ENCODE assay signal across 8 cellular contexts in genomic region chr3:71057526-71057894, GRCh38.
DNase-seq lines count a peak whose midpoint lies in the region; ATAC-seq, FAIRE-seq and TF ChIP-seq lines count a peak whose summit lies in the region.

No MANE protein-coding gene starts in this region.

- no peaks in the 10 kb centered on the region for H3K9me3 ChIP-seq in pancreas
- H3K9me3 ChIP-seq in adrenal gland (replicated peaks in 1 of 3): no peaks in the 10 kb centered on the region

- TF ChIP-seq CTCF in pancreas (IDR thresholded peaks at IDR 0.05) (no peak), adrenal gland (IDR thresholded peaks at IDR 0.05) (no peak)

- intact Hi-C loops in pancreas (cut with DNase I): no loop called here
- intact Hi-C loops in adrenal gland (cut with DNase I): no loop called here

- H3K4me3 ChIP-seq in pancreas (no peak overlapping the region), adrenal gland (no peak overlapping the region)

- TF ChIP-seq POLR2A in adrenal gland (IDR thresholded peaks at IDR 0.05): no peak

- H3K4me1 ChIP-seq in pancreas (peaks cover 40 to 68% (median 62%) of the 10 kb centered on the region in 3 donors), adrenal gland (replicated peaks in 1 of 2) (peaks cover 4 to 19% of the 10 kb centered on the region in 2 donors)

- H3K27ac ChIP-seq in pancreas (peak overlapping the region in 1 of 4 donors; percentile 12), adrenal gland (no peak overlapping the region)

- H3K36me3 ChIP-seq in pancreas (no peaks in the 10 kb centered on the region), adrenal gland (replicated peaks in 1 of 2) (no peaks in the 10 kb centered on the region)

- peak; percentile 41 for DNase-seq in EL
- peak; percentile 77 for DNase-seq in NCI-H69 (lab: John Stamatoyannopoulos, UW)
- DNase-seq in dermis blood vessel endothelial cell: peak; percentile 40
- DNase-seq in pancreas: no peak
- no peak for DNase-seq in adrenal gland

- H3K27me3 ChIP-seq in pancreas (no peaks in the 10 kb centered on the region), adrenal gland (no peaks in the 10 kb centered on the region)

- 31 to 39% methylated on average over 4 of the region's 4 CpGs for WGBS in pancreas, 2 donors
- 81 to 92% (median 86%) methylated on average over 4 of the region's 4 CpGs for WGBS in adrenal gland, 4 donors

- no peak for FAIRE-seq in pancreas (lab: Jason Lieb, UNC)

- peak; percentile 31 to 43 (median 36) for ATAC-seq in pancreas
- no peak for ATAC-seq in GM19455 (IDR thresholded peaks at IDR 0.05; ENCODE audit: unreplicated experiment)
- ATAC-seq in GM19397 (IDR thresholded peaks at IDR 0.05; ENCODE audit: unreplicated experiment): no peak
- ATAC-seq in GM21529 (IDR thresholded peaks at IDR 0.05; ENCODE audit: unreplicated experiment): no peak

Comparison
In these comparisons a context has a peak if more than half of its experiments do, and no peak if none do; other contexts are left out.
1. DNase-seq: peak in EL (single experiment), NCI-H69 (single experiment) and dermis blood vessel endothelial cell (single experiment); none in pancreas (0 of 6) and adrenal gland (0 of 7).
2. ATAC-seq: peak in pancreas (4 of 4); none in GM19455 (single experiment), GM19397 (single experiment) and GM21529 (single experiment).